26 cellular contexts compared by ENCODE assay signal in the genomic region with DNA sequence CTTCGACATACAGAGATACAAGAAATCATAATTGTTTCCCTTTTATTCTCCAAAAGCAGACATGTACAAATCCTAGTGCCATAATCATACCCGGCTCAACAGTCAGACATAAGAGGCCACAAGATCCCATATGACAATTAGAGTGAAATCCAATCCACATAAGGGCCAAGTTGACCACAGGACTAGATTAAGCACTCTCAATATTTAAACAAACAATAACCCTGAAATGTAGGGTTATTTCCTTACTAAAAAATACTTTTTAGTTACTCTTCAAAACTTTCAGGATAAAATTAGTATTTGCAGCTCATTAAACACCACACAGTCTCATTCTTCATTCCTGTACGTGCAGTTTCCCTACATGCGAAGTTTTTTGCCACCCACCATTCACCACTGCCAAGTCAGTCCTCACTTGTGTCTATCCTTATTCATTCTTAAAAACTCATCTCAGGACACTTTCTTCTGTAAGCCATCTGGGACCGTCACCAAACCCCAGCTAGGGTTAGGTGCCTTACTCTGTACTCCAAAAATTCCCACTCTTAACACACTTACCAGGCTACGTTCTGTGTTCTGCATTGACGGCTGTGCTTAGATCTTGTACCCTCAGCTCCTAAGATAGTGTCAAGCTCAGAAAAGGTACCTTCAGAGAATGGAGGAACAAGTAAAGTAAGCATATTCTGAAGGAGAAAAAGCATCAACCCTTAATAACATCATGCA. TPM values are rescaled to one million over a fixed set of nuclear protein-coding genes. Genes with fewer than 3 reads are reported as not detected.
DNase-seq lines count a peak whose midpoint lies in the region; ATAC-seq, FAIRE-seq and TF ChIP-seq lines count a peak whose summit lies in the region.
"Had no signal": no experiment of that assay in that cellular context is flagged by ENCODE, and none has a peak within 500 bp of the region (broad histone marks: within the 10 kb centered on the region; RNA-seq: fewer than 3 reads in every experiment).

No MANE protein-coding gene starts in this region.

- H3K4me1 ChIP-seq in liver (ENCODE audit: control insufficient read depth in 4 of 4, insufficient read depth in 4 of 4, low read length in 3 of 4) (peaks cover 0 to 17% (median 2%) of the 10 kb centered on the region in 4 donors), HepG2 (ENCODE audit: insufficient read depth, low read length) (no peaks in the 10 kb centered on the region), esophagus muscularis mucosa (no peaks in the 10 kb centered on the region), right lobe of liver (peaks cover 0 to 8% (median 0%) of the 10 kb centered on the region in 4 donors)
- H3K4me1 ChIP-seq: BE2C had no signal

- H3K27ac ChIP-seq in liver (ENCODE audit: low read depth in 1 of 2, low read length in 2 of 2) (peak overlapping the region; percentile 25), HepG2 (ENCODE audit: extremely low read length, insufficient read depth, low read length) (no peak overlapping the region), esophagus muscularis mucosa (replicated peaks in 1 of 4) (no peak overlapping the region), right lobe of liver (peak overlapping the region in 1 of 3 donors; percentile 47)
- H3K27ac ChIP-seq: BLaER1 had no signal

- TF ChIP-seq RAD21 in liver (IDR thresholded peaks at IDR 0.05) = no peak
- no peak for TF ChIP-seq RAD21 in HepG2 (CRISPR knock-in tag; IDR thresholded peaks at IDR 0.05)

- DNase-seq in HepG2 (ENCODE audit: low spot score) = no peak
- peak; percentile 86 for DNase-seq in esophagus muscularis mucosa (ENCODE audit: extremely low spot score)
- DNase-seq in right lobe of liver = no peak
- no peak for DNase-seq in NCI-H69 (lab: John Stamatoyannopoulos, UW)
- no peak for DNase-seq in activated CD4-positive, alpha-beta T cell treated with anti-CD3 and anti-CD28 coated beads for 1 hour
- DNase-seq: 8988T; ACHN; BE2C; C1 segment of cervical spinal cord; CD4-positive, alpha-beta memory T cell; CD4-positive, CD25-positive, alpha-beta regulatory T cell; CD8-positive, alpha-beta memory T cell; COR-L47; DMS 273 treated with DMSO at 0.1 percent for 48 hours; DMS153; DMS53; DMS79; DND-41; EL; GDM1 had no signal

- TF ChIP-seq CTCF in liver (IDR thresholded peaks at IDR 0.05; ENCODE audit: low read depth, low read length, missing input control) (no peak), HepG2 (CRISPR knock-in tag; IDR thresholded peaks at IDR 0.05) (no peak), esophagus muscularis mucosa (IDR thresholded peaks at IDR 0.05) (no peak), right lobe of liver (IDR thresholded peaks at IDR 0.05) (no peak)

- H3K36me3 ChIP-seq in liver (ENCODE audit: control insufficient read depth in 4 of 4, insufficient read depth in 3 of 4, low read depth in 1 of 4, low read length in 3 of 4) = no peaks in the 10 kb centered on the region
- H3K36me3 ChIP-seq in HepG2 (replicated peaks in 1 of 2; ENCODE audit: control insufficient read depth in 1 of 2, insufficient read depth in 2 of 2, low read length in 2 of 2) = no peaks in the 10 kb centered on the region
- H3K36me3 ChIP-seq in esophagus muscularis mucosa = no peaks in the 10 kb centered on the region
- no peaks in the 10 kb centered on the region for H3K36me3 ChIP-seq in right lobe of liver
- H3K36me3 ChIP-seq: BE2C, BLaER1 had no signal

- TF ChIP-seq EP300 in HepG2 (IDR thresholded peaks at IDR 0.05; ENCODE audit: low read depth in 2 of 2, low read length in 2 of 2) (no peak), HepG2 (CRISPR knock-in tag; IDR thresholded peaks at IDR 0.05; ENCODE audit: borderline replicate concordance) (no peak), esophagus muscularis mucosa (IDR thresholded peaks at IDR 0.05) (no peak)

- no peaks in the 10 kb centered on the region for H3K9me3 ChIP-seq in liver (ENCODE audit: control insufficient read depth in 4 of 4, low read length in 3 of 4)
- no peaks in the 10 kb centered on the region for H3K9me3 ChIP-seq in HepG2 (ENCODE audit: low read length)
- H3K9me3 ChIP-seq in esophagus muscularis mucosa = no peaks in the 10 kb centered on the region
- no peaks in the 10 kb centered on the region for H3K9me3 ChIP-seq in right lobe of liver
- H3K9me3 ChIP-seq: BE2C, BLaER1 had no signal

- ATAC-seq in HepG2 (no peak), right lobe of liver (peak; percentile 40 to 77 (median 74))
- ATAC-seq: GM12878 had no signal

- H3K9ac ChIP-seq in liver (ENCODE audit: low read depth in 1 of 2, low read length in 2 of 2) = peak overlapping the region; percentile 59
- H3K9ac ChIP-seq in HepG2 (ENCODE audit: insufficient read depth, low read depth, low read length) = no peak overlapping the region
- H3K9ac ChIP-seq: BLaER1 had no signal

- H3K79me2 ChIP-seq in HepG2 (ENCODE audit: insufficient read depth, low read length) = no peaks in the 10 kb centered on the region

- no TSS peak for BruUV-seq in HepG2 (replicated peaks; lab: Mats Ljungman, UMichigan)

- no peak overlapping the region for H2AFZ ChIP-seq in HepG2 (ENCODE audit: low read length)

- H3K27me3 ChIP-seq in liver (ENCODE audit: control insufficient read depth in 4 of 4, insufficient read depth in 4 of 4, low read length in 3 of 4) = no peaks in the 10 kb centered on the region
- peaks cover 0 to 14% of the 10 kb centered on the region in 2 experiments; a peak in 2 of 5 replicates for H3K27me3 ChIP-seq in HepG2 (ENCODE audit: control insufficient read depth in 1 of 2, insufficient read depth in 2 of 2, low read length in 2 of 2)
- H3K27me3 ChIP-seq in esophagus muscularis mucosa = no peaks in the 10 kb centered on the region
- no peaks in the 10 kb centered on the region for H3K27me3 ChIP-seq in right lobe of liver
- H3K27me3 ChIP-seq: BE2C, BLaER1 had no signal

- intact Hi-C loops in HepG2 (cut with micrococcal nuclease; ENCODE audit: unreplicated experiment) = no loop called here
- intact Hi-C loops in esophagus muscularis mucosa (cut with DNase I) = no loop called here
- intact Hi-C loops in right lobe of liver (cut with DNase I) = no loop called here

- H3K4me3 ChIP-seq in liver (ENCODE audit: low read depth in 1 of 3, low read length in 3 of 3) (peak overlapping the region; percentile 37 to 67 (median 52)), HepG2 (replicated peaks in 1 of 3; ENCODE audit: insufficient read depth in 1 of 3, low read depth in 2 of 3, low read length in 3 of 3) (no peak overlapping the region), esophagus muscularis mucosa (no peak overlapping the region), right lobe of liver (peak overlapping the region; percentile 9 to 35 (median 12))
- H3K4me3 ChIP-seq: BLaER1, GM12878 had no signal

- in situ Hi-C loops in HepG2 (cut with HindIII; ENCODE audit: extremely low pct_ligation_motif_present, low pct_unique_long_range_greater_than_20kb) = no loop called here

- FAIRE-seq in HepG2 (lab: Jason Lieb, UNC) = no peak
- FAIRE-seq: A204.1, GM12878, GM12892, GM18507 had no signal

- POLR2A ChIA-PET in HepG2 (lab: Yijun Ruan, JAX) = no interaction called here

- TF ChIP-seq POLR2A in HepG2 (IDR thresholded peaks at IDR 0.05; ENCODE audit: insufficient read depth in 1 of 2, low read depth in 2 of 2, low read length in 2 of 2) (no peak), esophagus muscularis mucosa (IDR thresholded peaks at IDR 0.05; ENCODE audit: low read depth) (no peak), right lobe of liver (IDR thresholded peaks at IDR 0.05) (no peak)

- CTCF ChIA-PET in HepG2 (lab: Yijun Ruan, JAX; ENCODE audit: low intra/inter-chr PET ratio, low total read pairs) = no interaction called here

- no peak overlapping the region for H3K4me2 ChIP-seq in HepG2 (ENCODE audit: low read depth, low read length)
- H3K4me2 ChIP-seq: BLaER1 had no signal

- 64% methylated on average over 7 of the region's 7 CpGs for WGBS in liver
- WGBS in HepG2 (ENCODE audit: low lambda C conversion rate) = 18% methylated on average over 7 of the region's 7 CpGs
- WGBS in esophagus muscularis mucosa = 95% methylated on average over 7 of the region's 7 CpGs
- 50% methylated on average over 7 of the region's 7 CpGs for WGBS in right lobe of liver (ENCODE audit: insufficient coverage, low coverage, low lambda C conversion rate, missing lambda C conversion rate)

- no peaks in the 10 kb centered on the region for H4K20me1 ChIP-seq in HepG2 (ENCODE audit: insufficient read depth, low read length)
- H4K20me1 ChIP-seq: BLaER1 had no signal

TF ChIP-seq in liver, 16 proteins besides CTCF, POLR2A, EP300 and RAD21 (continues in another document):
- TF ChIP-seq MAX (IDR thresholded peaks at IDR 0.05) = no peak

RNA-seq across cellular contexts. Expression of gene NEBL, which starts 47.8 kb away (rescaled TPM):
- total RNA-seq in liver (1 to 10 TPM; 1.3 to 1.8 TPM), HepG2 (2016; rRNA removed; fragmentation: Illumina TruSeq; extraction: Trizol) (not detected in 2 replicates), esophagus muscularis mucosa (1 to 10 TPM; 2.1 to 3.5 (median 2.5) TPM), right lobe of liver (1 to 10 TPM; 1.2 to 8.3 (median 2.4) TPM)
- polyA plus RNA-seq in liver (under 1 TPM; 0.22 to 0.32 TPM), HepG2 (2011; rRNA removed) (not detected in 2 replicates)
- total RNA-seq in HepG2 (2016; cell fraction: cytosol; rRNA removed; fragmentation: Illumina TruSeq; extraction: Trizol; ENCODE audit: low read depth) = not detected in 2 replicates
- not detected in 2 replicates for total RNA-seq in HepG2 (2016; cell fraction: insoluble cytoplasmic fraction; rRNA removed; fragmentation: Illumina TruSeq; extraction: Trizol)
- total RNA-seq in HepG2 (2016; cell fraction: membrane; rRNA removed; fragmentation: Illumina TruSeq; extraction: Trizol) = not detected in 2 replicates
- not detected in 2 replicates for total RNA-seq in HepG2 (2016; cell fraction: nucleus; rRNA removed; fragmentation: Illumina TruSeq; extraction: Trizol)
- not detected in 2 replicates for polyA plus RNA-seq in HepG2 (2011; cell fraction: cytosol; rRNA removed)
- polyA plus RNA-seq in HepG2 (2011; cell fraction: nucleus; rRNA removed) = not detected in 2 replicates
- polyA plus RNA-seq in HepG2 (2012) = not detected in 2 replicates
- polyA plus RNA-seq in HepG2 (2016; cell fraction: cytosol; fragmentation: Illumina TruSeq; extraction: Trizol; ENCODE audit: low read depth) = not detected in 2 replicates
- not detected in 2 replicates for polyA plus RNA-seq in HepG2 (2016; cell fraction: insoluble cytoplasmic fraction; fragmentation: Illumina TruSeq; extraction: Trizol; ENCODE audit: low read depth)
- not detected in 2 replicates for polyA plus RNA-seq in HepG2 (2016; cell fraction: membrane; fragmentation: Illumina TruSeq; extraction: Trizol; ENCODE audit: low read depth)
- not detected in 2 replicates for polyA plus RNA-seq in HepG2 (2016; cell fraction: nucleus; fragmentation: Illumina TruSeq; extraction: Trizol; ENCODE audit: insufficient read depth, low read depth)
- 0.40 TPM in 1 of 2 replicates, not detected in the other for polyA minus RNA-seq in HepG2 (2011; rRNA and poly(A)+ RNA removed; ENCODE audit: low replicate concordance)
- polyA minus RNA-seq in HepG2 (2011; cell fraction: cytosol; rRNA and poly(A)+ RNA removed) = not detected in 2 replicates
- 0.25 TPM in 1 of 2 replicates, not detected in the other for polyA minus RNA-seq in HepG2 (2011; cell fraction: nucleus; rRNA and poly(A)+ RNA removed)
- total RNA-seq: CD4-positive, alpha-beta memory T cell had no signal
- polyA plus RNA-seq: CD4-positive, alpha-beta memory T cell; CD8-positive, alpha-beta memory T cell had no signal

Comparison
In these comparisons a context has a peak if more than half of its experiments do, and no peak if none do; other contexts are left out.
1. H3K27ac ChIP-seq: peak in liver (2 of 2); none in HepG2 (single experiment) and esophagus muscularis mucosa (0 of 4).
2. H3K4me3 ChIP-seq: peak in liver (3 of 3) and right lobe of liver (3 of 3); none in HepG2 (0 of 3) and esophagus muscularis mucosa (0 of 4).